10 cellular contexts compared by ENCODE assay signal in genomic region chr6:43293698-43294097, GRCh38. TPM values are rescaled to one million over a fixed set of nuclear protein-coding genes. Genes with fewer than 3 reads are reported as not detected.
"Had no signal": no experiment of that assay in that cellular context is flagged by ENCODE, and none has a peak within 500 bp of the region (broad histone marks: within the 10 kb centered on the region; RNA-seq: fewer than 3 reads in every experiment).

No MANE protein-coding gene starts in this region.

- DNase-seq: GM23248, GOT3, Karpas-422, KBM-7 had no signal

- H2AFZ ChIP-seq: GM23248 had no signal

- ATAC-seq: HCT116 had no signal

- H3K4me3 ChIP-seq: GM23248, HAP-1 had no signal

- H3K4me2 ChIP-seq: KMS-11 had no signal

- H3K9me3 ChIP-seq: HAP-1 had no signal

- H3K4me1 ChIP-seq: HAP-1 had no signal

- H3K9ac ChIP-seq: GM23248, KMS-11 had no signal

- H3K36me3 ChIP-seq: HAP-1 had no signal

- H3K27ac ChIP-seq: GM23248, KMS-11 had no signal

RNA-seq across cellular contexts. Expression of gene SLC22A7, which starts 4.4 kb away (rescaled TPM):
- total RNA-seq: GM23248, H7, HT-29, LHCN-M2 had no signal
- polyA plus RNA-seq: GM23248 had no signal

RNA-seq across cellular contexts. Expression of gene CRIP3, which starts 14.9 kb away (rescaled TPM):
- total RNA-seq: GM23248, HT-29, LHCN-M2 had no signal
- polyA plus RNA-seq: GM23248 had no signal

RNA-seq across cellular contexts. Expression of gene TTBK1, which starts 50.4 kb away (rescaled TPM):
- total RNA-seq: GM23248, H7 had no signal
- polyA plus RNA-seq: GM23248 had no signal
